ENCODE assay signal across 22 cellular contexts in the genomic region with DNA sequence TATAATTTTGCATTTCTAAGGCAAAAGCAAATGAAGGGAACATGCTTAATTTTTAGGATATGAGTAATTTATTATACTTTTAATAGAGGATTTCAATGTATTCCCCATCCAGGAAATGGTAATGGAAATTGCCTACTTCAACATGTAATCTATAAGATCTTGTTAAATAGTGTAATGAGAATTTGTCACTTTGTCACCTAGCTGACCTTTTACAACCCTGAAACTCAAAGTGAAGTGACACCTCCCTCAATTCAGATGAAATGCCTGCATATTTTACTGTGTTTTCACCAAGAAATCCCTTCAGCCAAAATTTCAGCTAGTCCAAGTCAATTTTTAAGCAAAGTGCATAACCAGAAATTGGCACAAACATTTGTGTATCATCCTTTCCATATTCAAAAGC.
DNase-seq lines count a peak whose midpoint lies in the region; ATAC-seq and TF ChIP-seq lines count a peak whose summit lies in the region.
"Had no signal": no experiment of that assay in that cellular context is flagged by ENCODE, and none has a peak within 500 bp of the region (broad histone marks: within the 10 kb centered on the region; RNA-seq: fewer than 3 reads in every experiment).

No MANE protein-coding gene starts in this region.

- TF ChIP-seq CTCF in tibial nerve (IDR thresholded peaks at IDR 0.05) = no peak

- no peak for DNase-seq in activated naive CD8-positive, alpha-beta T cell treated with anti-CD3 and anti-CD28 coated beads, Interleukin-2, amount 50 U/mL, for 24 hours
- DNase-seq in activated naive CD8-positive, alpha-beta T cell treated with anti-CD3 and anti-CD28 coated beads for 36 hours = no peak
- no peak for DNase-seq in SK-N-MC (ENCODE audit: low read depth, low spot score)
- peak; percentile 46 for DNase-seq in mesendoderm
- no peak for DNase-seq in tibial nerve (ENCODE audit: low spot score in 2 of 2)
- DNase-seq: 8988T; ACHN; AML-193; BE2C; CD4-positive, alpha-beta T cell; CD8-positive, alpha-beta memory T cell; DMS 273 treated with DMSO at 0.1 percent for 48 hours; DMS79; EL; GDM1; H9 had no signal

- H3K79me1 ChIP-seq in mesendoderm (ENCODE audit: low read length) = no peaks in the 10 kb centered on the region

- H3K9me3 Mint-ChIP-seq in activated naive CD8-positive, alpha-beta T cell treated with anti-CD3 and anti-CD28 coated beads, Interleukin-2, amount 50 U/mL, for 24 hours = peaks cover 7% of the 10 kb centered on the region
- H3K9me3 Mint-ChIP-seq in activated naive CD8-positive, alpha-beta T cell treated with anti-CD3 and anti-CD28 coated beads for 36 hours = peaks cover 4% of the 10 kb centered on the region
- H3K9me3 Mint-ChIP-seq: CD4-positive, alpha-beta T cell had no signal

- H3K27ac ChIP-seq in SK-N-MC (peak overlapping the region; percentile 9; the same call in 1 of the 2 replicates), mesendoderm (ENCODE audit: low read depth, low read length) (no peak overlapping the region), tibial nerve (no peak overlapping the region)
- H3K27ac ChIP-seq: A549; BLaER1 treated with 17β-estradiol and CSF1 and Interleukin-3, amounts not matched to agents 10 nM and 100 nM had no signal

- no peak overlapping the region for H3K56ac ChIP-seq in mesendoderm (ENCODE audit: low read length)

- no peak overlapping the region for H3K4me3 Mint-ChIP-seq in activated naive CD8-positive, alpha-beta T cell treated with anti-CD3 and anti-CD28 coated beads, Interleukin-2, amount 50 U/mL, for 24 hours
- no peak overlapping the region for H3K4me3 Mint-ChIP-seq in activated naive CD8-positive, alpha-beta T cell treated with anti-CD3 and anti-CD28 coated beads for 36 hours
- H3K4me3 Mint-ChIP-seq: CD14-positive monocyte; CD4-positive, alpha-beta T cell; CD8-positive, alpha-beta memory T cell; GM23338; H9 had no signal

- H3K27ac Mint-ChIP-seq in activated naive CD8-positive, alpha-beta T cell treated with anti-CD3 and anti-CD28 coated beads, Interleukin-2, amount 50 U/mL, for 24 hours = peak overlapping the region; percentile 26
- no peak overlapping the region for H3K27ac Mint-ChIP-seq in activated naive CD8-positive, alpha-beta T cell treated with anti-CD3 and anti-CD28 coated beads for 36 hours
- H3K27ac Mint-ChIP-seq: CD14-positive monocyte; CD4-positive, alpha-beta T cell; GM23338; H9 had no signal

- TF ChIP-seq EP300 in tibial nerve (IDR thresholded peaks at IDR 0.05) = no peak

- H3K4me1 ChIP-seq in mesendoderm (ENCODE audit: control insufficient read depth, low read depth, low read length) (no peaks in the 10 kb centered on the region), tibial nerve (no peaks in the 10 kb centered on the region)
- H3K4me1 ChIP-seq: A549, BE2C had no signal

- H3K36me3 ChIP-seq in SK-N-MC (ENCODE audit: insufficient read depth, low read length) = no peaks in the 10 kb centered on the region
- H3K36me3 ChIP-seq in mesendoderm (ENCODE audit: control insufficient read depth, insufficient read depth, low read length) = no peaks in the 10 kb centered on the region
- no peaks in the 10 kb centered on the region for H3K36me3 ChIP-seq in tibial nerve
- H3K36me3 ChIP-seq: BE2C; BLaER1 treated with 17β-estradiol and CSF1 and Interleukin-3, amounts not matched to agents 10 nM and 100 nM had no signal

- H3K27me3 Mint-ChIP-seq in activated naive CD8-positive, alpha-beta T cell treated with anti-CD3 and anti-CD28 coated beads, Interleukin-2, amount 50 U/mL, for 24 hours = peaks cover 9% of the 10 kb centered on the region
- H3K27me3 Mint-ChIP-seq in activated naive CD8-positive, alpha-beta T cell treated with anti-CD3 and anti-CD28 coated beads for 36 hours = peaks cover 12% of the 10 kb centered on the region
- H3K27me3 Mint-ChIP-seq: CD4-positive, alpha-beta T cell; CD8-positive, alpha-beta memory T cell had no signal

- no peak overlapping the region for H3K4me2 ChIP-seq in mesendoderm (ENCODE audit: low read length)
- H3K4me2 ChIP-seq: A549; BLaER1 treated with 17β-estradiol and CSF1 and Interleukin-3, amounts not matched to agents 10 nM and 100 nM; GM23338 had no signal

- no peaks in the 10 kb centered on the region for H3K27me3 ChIP-seq in mesendoderm (ENCODE audit: insufficient read depth, low read length, poor library complexity)
- H3K27me3 ChIP-seq in tibial nerve = no peaks in the 10 kb centered on the region
- H3K27me3 ChIP-seq: BE2C; BLaER1 treated with 17β-estradiol and CSF1 and Interleukin-3, amounts not matched to agents 10 nM and 100 nM had no signal

- H3K9me3 ChIP-seq in SK-N-MC (ENCODE audit: low read depth, low read length) (no peaks in the 10 kb centered on the region), tibial nerve (peaks cover 0 to 9% (median 4%) of the 10 kb centered on the region in 4 donors)
- H3K9me3 ChIP-seq: BE2C had no signal

- no peaks in the 10 kb centered on the region for H3K79me2 ChIP-seq in mesendoderm (ENCODE audit: control insufficient read depth, insufficient read depth, low read length)

- H2BK5ac ChIP-seq in mesendoderm (ENCODE audit: low read length) = no peak overlapping the region

- H3K36me3 Mint-ChIP-seq in activated naive CD8-positive, alpha-beta T cell treated with anti-CD3 and anti-CD28 coated beads, Interleukin-2, amount 50 U/mL, for 24 hours (ENCODE audit: low read depth) = no peaks in the 10 kb centered on the region
- H3K36me3 Mint-ChIP-seq in activated naive CD8-positive, alpha-beta T cell treated with anti-CD3 and anti-CD28 coated beads for 36 hours = no peaks in the 10 kb centered on the region
- H3K36me3 Mint-ChIP-seq: CD14-positive monocyte; CD8-positive, alpha-beta memory T cell had no signal

- no peak overlapping the region for H3K23ac ChIP-seq in mesendoderm (ENCODE audit: low read length)

- H2BK15ac ChIP-seq in mesendoderm (replicated peaks; ENCODE audit: low read depth) = no peak overlapping the region

- no peak overlapping the region for H3K9ac ChIP-seq in SK-N-MC (ENCODE audit: insufficient read length)
- no peak overlapping the region for H3K9ac ChIP-seq in mesendoderm (ENCODE audit: low read length)
- H3K9ac ChIP-seq: BLaER1 treated with 17β-estradiol and CSF1 and Interleukin-3, amounts not matched to agents 10 nM and 100 nM had no signal

- peak; percentile 55 for ATAC-seq in activated naive CD8-positive, alpha-beta T cell treated with anti-CD3 and anti-CD28 coated beads, Interleukin-2, amount 50 U/mL, for 24 hours
- ATAC-seq in GM18517 (IDR thresholded peaks at IDR 0.05; ENCODE audit: unreplicated experiment) = no peak
- ATAC-seq: A549, GM23338, HCT116 had no signal

- no peak overlapping the region for H3K18ac ChIP-seq in mesendoderm (ENCODE audit: low read length)

- no peak overlapping the region for H3K4ac ChIP-seq in mesendoderm (ENCODE audit: low read depth, low read length)

- H4K8ac ChIP-seq in mesendoderm (ENCODE audit: low read depth, low read length) = no peak overlapping the region

- H3K4me3 ChIP-seq in SK-N-MC = no peak overlapping the region
- no peak overlapping the region for H3K4me3 ChIP-seq in mesendoderm (ENCODE audit: low read length)
- no peak overlapping the region for H3K4me3 ChIP-seq in tibial nerve
- H3K4me3 ChIP-seq: A549; BLaER1 treated with 17β-estradiol and CSF1 and Interleukin-3, amounts not matched to agents 10 nM and 100 nM; GM23338 had no signal

- peaks cover 20% of the 10 kb centered on the region for H3K4me1 Mint-ChIP-seq in activated naive CD8-positive, alpha-beta T cell treated with anti-CD3 and anti-CD28 coated beads, Interleukin-2, amount 50 U/mL, for 24 hours
- peaks cover 8% of the 10 kb centered on the region for H3K4me1 Mint-ChIP-seq in activated naive CD8-positive, alpha-beta T cell treated with anti-CD3 and anti-CD28 coated beads for 36 hours
- H3K4me1 Mint-ChIP-seq: CD14-positive monocyte, GM23338, H9 had no signal

- H4K5ac ChIP-seq in mesendoderm (ENCODE audit: low read length) = no peak overlapping the region

- no peak for TF ChIP-seq POLR2A in tibial nerve (IDR thresholded peaks at IDR 0.05)

- H2BK120ac ChIP-seq in mesendoderm (ENCODE audit: low read depth, low read length) = no peak overlapping the region

- no peak overlapping the region for H2AK5ac ChIP-seq in mesendoderm (ENCODE audit: low read length)
